ENCODE assay signal across 23 cellular contexts in the genomic region with DNA sequence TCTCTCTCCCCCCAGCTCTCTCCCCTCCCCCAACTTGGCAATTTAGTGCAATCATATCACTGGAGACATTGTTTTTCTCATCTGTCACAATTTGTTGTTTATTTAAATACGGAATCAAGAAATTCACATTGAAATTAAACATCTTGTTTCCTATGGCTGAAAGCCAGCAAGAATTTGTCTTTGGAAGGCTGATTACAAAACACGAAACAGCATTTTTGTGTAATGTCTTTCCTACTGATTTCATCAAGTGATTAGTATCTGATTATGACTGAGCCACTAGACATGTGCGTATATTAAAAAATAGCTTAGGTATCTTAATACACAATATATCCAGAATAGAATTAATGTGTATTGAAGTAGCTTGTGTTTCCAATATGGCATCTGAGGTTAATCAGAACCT.
DNase-seq lines count a peak whose midpoint lies in the region; ATAC-seq and TF ChIP-seq lines count a peak whose summit lies in the region.
"Had no signal": no experiment of that assay in that cellular context is flagged by ENCODE, and none has a peak within 500 bp of the region (broad histone marks: within the 10 kb centered on the region; RNA-seq: fewer than 3 reads in every experiment).

No MANE protein-coding gene starts in this region.

- ATAC-seq in Right ventricle myocardium superior (ENCODE audit: poor library complexity) = peak; percentile 44
- no peak for ATAC-seq in left cardiac atrium
- ATAC-seq: HepG2, K562 had no signal

- no peak for TF ChIP-seq EP300 in sigmoid colon (IDR thresholded peaks at IDR 0.05)

- DNase-seq in Right ventricle myocardium superior = no peak
- DNase-seq in left cardiac atrium = no peak
- DNase-seq in choroid plexus epithelial cell (ENCODE audit: low read depth) = peak; percentile 51
- peak; percentile 34 for DNase-seq in fibroblast of villous mesenchyme (ENCODE audit: low read depth)
- DNase-seq in sigmoid colon = no peak
- DNase-seq in NCI-H2081 treated with DMSO at 0.1 percent for 48 hours (lab: John Stamatoyannopoulos, UW) = no peak
- DNase-seq in KBM-7 = no peak
- DNase-seq in HAP-1 (ENCODE audit: low spot score in 2 of 2) = no peak
- DNase-seq: DMS53; EL; GF-D8; NCI-H1092 treated with DMSO at 0.1 percent for 48 hours; NCI-H1436 treated with DMSO at 0.1 percent for 48 hours; NCI-H1930; NCI-H2227 treated with DMSO at 0.1 percent for 48 hours; NCI-H510A treated with DMSO at 0.1 percent for 48 hours; NCI-H748 treated with DMSO at 0.1 percent for 48 hours; NK-92 treated with Interleukin-12 subunit alpha and Interleukin-12 subunit beta, amount 100 ng/mL, for 24 hours; SJCRH30 had no signal

- in situ Hi-C loops in KBM-7 (cut with MboI; ENCODE audit: low pct_unique_long_range_greater_than_20kb, low sequenced_read_pairs) (no loop called here), HAP-1 (cut with MboI; ENCODE audit: low sequenced_read_pairs) (no loop called here)

- H3K9me3 ChIP-seq in sigmoid colon = no peaks in the 10 kb centered on the region
- H3K9me3 ChIP-seq in HAP-1 = no peaks in the 10 kb centered on the region
- H3K9me3 ChIP-seq: SJCRH30 had no signal

- TF ChIP-seq POLR2A in sigmoid colon (IDR thresholded peaks at IDR 0.05) = no peak

- no peak overlapping the region for H3K4me3 ChIP-seq in choroid plexus epithelial cell (ENCODE audit: low read depth, low read length)
- no peak overlapping the region for H3K4me3 ChIP-seq in fibroblast of villous mesenchyme (ENCODE audit: low read depth, low read length)
- H3K4me3 ChIP-seq in sigmoid colon = no peak overlapping the region
- no peak overlapping the region for H3K4me3 ChIP-seq in HAP-1
- H3K4me3 ChIP-seq: K562, SJCRH30 had no signal

- H3K27me3 ChIP-seq in sigmoid colon (no peaks in the 10 kb centered on the region), HAP-1 (ENCODE audit: low read depth) (no peaks in the 10 kb centered on the region)
- H3K27me3 ChIP-seq: SJCRH30 had no signal

- peak overlapping the region in 3 of 4 donors; percentile 8 to 49 (median 49) for H3K27ac ChIP-seq in sigmoid colon
- H3K27ac ChIP-seq: HL-60, RWPE1, SJCRH30 had no signal

- intact Hi-C loops in Right ventricle myocardium superior (cut with DNase I) = no loop called here
- intact Hi-C loops in left cardiac atrium (cut with DNase I) = no loop called here
- intact Hi-C loops in sigmoid colon (cut with DNase I) = loop anchor here (10.0 kb wide), 1 partner anchor 949 kb away; a partner anchor contains a TSS

- H3K4me1 ChIP-seq in sigmoid colon = peaks cover 0 to 24% (median 20%) of the 10 kb centered on the region in 4 donors
- peaks cover 7% of the 10 kb centered on the region for H3K4me1 ChIP-seq in HAP-1
- H3K4me1 ChIP-seq: SJCRH30 had no signal

- no peaks in the 10 kb centered on the region for H3K36me3 ChIP-seq in sigmoid colon
- H3K36me3 ChIP-seq in HAP-1 (replicated peaks) = no peaks in the 10 kb centered on the region
- H3K36me3 ChIP-seq: SJCRH30 had no signal

- WGBS in sigmoid colon, 2 donors = 78 to 88% methylated on average over 3 of the region's 3 CpGs

- TF ChIP-seq CTCF in choroid plexus epithelial cell (conservative IDR thresholded peaks at IDR 0.05; ENCODE audit: low read depth, low read length) (no peak), fibroblast of villous mesenchyme (IDR thresholded peaks at IDR 0.05; ENCODE audit: insufficient read depth, low read depth, low read length) (no peak), sigmoid colon (IDR thresholded peaks at IDR 0.05) (no peak)

Comparison
In these comparisons a context has a peak if more than half of its experiments do, and no peak if none do; other contexts are left out.
1. DNase-seq: peak in choroid plexus epithelial cell (single experiment) and fibroblast of villous mesenchyme (single experiment); none in Right ventricle myocardium superior (single experiment), left cardiac atrium (single experiment), sigmoid colon (single experiment), NCI-H2081 treated with DMSO at 0.1 percent for 48 hours (single experiment), KBM-7 (single experiment) and HAP-1 (0 of 2).